Comparison of ENCODE assay signal across 22 cellular contexts in the genomic region with DNA sequence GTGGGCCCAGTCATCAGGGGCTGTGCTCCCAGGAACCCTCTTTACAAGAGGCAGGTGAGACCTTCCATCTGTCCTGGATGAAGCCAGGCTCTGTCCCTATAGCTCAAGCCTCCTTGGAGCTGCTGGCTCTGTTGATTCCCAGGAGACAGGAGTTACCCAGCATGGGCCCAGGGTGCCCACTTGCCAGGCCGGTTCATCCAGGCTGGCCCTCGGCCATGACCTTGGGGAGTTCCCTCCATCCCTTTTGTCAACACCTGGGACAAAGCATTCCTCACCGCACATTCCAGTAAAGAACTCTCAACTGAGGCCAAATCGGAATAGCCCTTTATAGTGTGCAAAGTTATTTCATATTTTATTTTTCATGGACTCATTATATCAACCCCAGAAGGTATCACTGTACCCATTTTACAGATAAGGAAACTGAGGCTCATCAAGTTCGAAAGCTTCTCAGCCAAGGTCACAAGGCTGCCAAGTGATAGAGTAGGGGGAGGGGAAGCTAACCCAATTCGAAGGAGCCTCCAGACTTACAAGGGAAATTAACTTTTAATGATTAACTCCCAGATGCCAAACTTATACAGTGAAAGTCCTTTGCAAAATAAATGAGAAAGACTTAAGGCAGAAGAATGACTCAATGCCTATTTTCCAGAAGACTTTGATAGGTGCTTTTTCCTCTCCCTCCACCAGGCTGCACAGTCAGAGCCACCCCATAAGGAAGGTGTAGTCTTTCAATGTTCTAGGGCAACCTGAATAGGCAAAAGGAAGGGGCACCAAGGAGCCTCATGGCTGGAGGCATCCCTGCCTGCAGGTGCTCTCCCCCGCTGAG. TPM values are rescaled to one million over a fixed set of nuclear protein-coding genes. Genes with fewer than 3 reads are reported as not detected.
DNase-seq lines count a peak whose midpoint lies in the region; FAIRE-seq and TF ChIP-seq lines count a peak whose summit lies in the region.
"Had no signal": no experiment of that assay in that cellular context is flagged by ENCODE, and none has a peak within 500 bp of the region (broad histone marks: within the 10 kb centered on the region; RNA-seq: fewer than 3 reads in every experiment).

No MANE protein-coding gene starts in this region.

- no peak overlapping the region for H3K9ac ChIP-seq in astrocyte (ENCODE audit: low read length)

- H3K4me2 ChIP-seq in astrocyte (ENCODE audit: low read length) = no peak overlapping the region

- H3K79me2 ChIP-seq in astrocyte (ENCODE audit: insufficient read depth, low read length) = peaks cover 31% of the 10 kb centered on the region

- TF ChIP-seq CTCF in HFFc6 (IDR thresholded peaks at IDR 0.05) (peak; percentile 34), astrocyte (IDR thresholded peaks at IDR 0.05; ENCODE audit: insufficient read depth, low read depth, low read length) (no peak), sigmoid colon (IDR thresholded peaks at IDR 0.05) (no peak)

- intact Hi-C loops in sigmoid colon (cut with DNase I) = no loop called here

- no peak overlapping the region for H3K27ac Mint-ChIP-seq in HFFc6
- H3K27ac Mint-ChIP-seq in astrocyte (ENCODE audit: unreplicated experiment) = no peak overlapping the region
- H3K27ac Mint-ChIP-seq: stimulated activated naive CD8-positive, alpha-beta T cell treated with anti-CD3 and anti-CD28 coated beads, Interleukin-15, amount 100 ng/mL, for 72 hours had no signal

- H3K27ac ChIP-seq in astrocyte (ENCODE audit: low read depth, low read length) (no peak overlapping the region), sigmoid colon (peak overlapping the region in 3 of 4 donors; percentile 13 to 50 (median 26))

- 44 to 77% methylated on average over 7 of the region's 7 CpGs for WGBS in sigmoid colon, 2 donors

- no peak for TF ChIP-seq POLR2A in sigmoid colon (IDR thresholded peaks at IDR 0.05)

- no peaks in the 10 kb centered on the region for H3K9me3 ChIP-seq in astrocyte (ENCODE audit: insufficient read depth, low read depth, low read length)
- H3K9me3 ChIP-seq in sigmoid colon = no peaks in the 10 kb centered on the region
- H3K9me3 ChIP-seq: gastroesophageal sphincter had no signal

- H3K4me1 ChIP-seq in astrocyte (ENCODE audit: insufficient read depth, low read length) = no peaks in the 10 kb centered on the region
- H3K4me1 ChIP-seq in sigmoid colon = no peaks in the 10 kb centered on the region
- H3K4me1 ChIP-seq: gastroesophageal sphincter had no signal

- H4K20me1 ChIP-seq in astrocyte (ENCODE audit: insufficient read depth, low read length) = peaks cover 67% of the 10 kb centered on the region

- no peak for FAIRE-seq in astrocyte (lab: Jason Lieb, UNC)
- FAIRE-seq: colon, D721Med, endothelial cell of umbilical vein had no signal

- H3K27me3 ChIP-seq in astrocyte (ENCODE audit: insufficient read depth, low read length) (no peaks in the 10 kb centered on the region), sigmoid colon (no peaks in the 10 kb centered on the region)
- H3K27me3 ChIP-seq: gastroesophageal sphincter had no signal

- DNase-seq in HFFc6 (no peak), astrocyte (ENCODE audit: low read depth) (no peak), kidney tubule cell (ENCODE audit: low spot score) (peak; percentile 83), sigmoid colon (no peak), COR-L47 (lab: John Stamatoyannopoulos, UW) (no peak), COLO829 (ENCODE audit: low spot score) (no peak)
- DNase-seq in stimulated activated CD4-positive, alpha-beta T cell treated with anti-CD3 and anti-CD28 coated beads, Interleukin-15, amount 100 ng/mL, for 24 hours = no peak
- DNase-seq: activated CD4-positive, alpha-beta T cell treated with anti-CD3 and anti-CD28 coated beads, Interleukin-2, amount 50 U/mL, for 1 hour; activated naive CD4-positive, alpha-beta T cell; left ventricle myocardium superior; NCI-H1436; stimulated activated naive CD8-positive, alpha-beta T cell treated with anti-CD3 and anti-CD28 coated beads, Interleukin-15, amount 100 ng/mL, for 72 hours had no signal

- H3K4me1 Mint-ChIP-seq in HFFc6 (ENCODE audit: low read depth) = no peaks in the 10 kb centered on the region; the same call in 1 of the 2 replicates
- peaks cover 8% of the 10 kb centered on the region for H3K4me1 Mint-ChIP-seq in astrocyte (ENCODE audit: low read depth, unreplicated experiment)
- H3K4me1 Mint-ChIP-seq: stimulated activated naive CD8-positive, alpha-beta T cell treated with anti-CD3 and anti-CD28 coated beads, Interleukin-15, amount 100 ng/mL, for 72 hours had no signal

- no peak overlapping the region for H3K4me3 ChIP-seq in astrocyte (ENCODE audit: insufficient read depth, low read depth, low read length)
- no peak overlapping the region for H3K4me3 ChIP-seq in sigmoid colon
- H3K4me3 ChIP-seq: gastroesophageal sphincter had no signal

- peaks cover 4% of the 10 kb centered on the region for H3K27me3 Mint-ChIP-seq in HFFc6 (ENCODE audit: insufficient read depth)
- H3K27me3 Mint-ChIP-seq in astrocyte (ENCODE audit: low read depth, unreplicated experiment) = no peaks in the 10 kb centered on the region
- H3K27me3 Mint-ChIP-seq: stimulated activated naive CD8-positive, alpha-beta T cell treated with anti-CD3 and anti-CD28 coated beads, Interleukin-15, amount 100 ng/mL, for 72 hours had no signal

- no peak for TF ChIP-seq EP300 in sigmoid colon (IDR thresholded peaks at IDR 0.05)

- no peaks in the 10 kb centered on the region for H3K9me3 Mint-ChIP-seq in HFFc6
- H3K9me3 Mint-ChIP-seq in astrocyte (ENCODE audit: unreplicated experiment) = no peaks in the 10 kb centered on the region
- H3K9me3 Mint-ChIP-seq: stimulated activated naive CD8-positive, alpha-beta T cell treated with anti-CD3 and anti-CD28 coated beads, Interleukin-15, amount 100 ng/mL, for 72 hours had no signal

- no peak overlapping the region for H3K4me3 Mint-ChIP-seq in HFFc6
- peak overlapping the region; percentile 57 for H3K4me3 Mint-ChIP-seq in astrocyte (ENCODE audit: unreplicated experiment)
- H3K4me3 Mint-ChIP-seq: stimulated activated naive CD8-positive, alpha-beta T cell treated with anti-CD3 and anti-CD28 coated beads, Interleukin-15, amount 100 ng/mL, for 72 hours had no signal

- H3K36me3 Mint-ChIP-seq in HFFc6 (ENCODE audit: low read depth) (peaks cover 16% of the 10 kb centered on the region), astrocyte (ENCODE audit: low read depth, unreplicated experiment) (peaks cover 25% of the 10 kb centered on the region)

- no peak overlapping the region for H2AFZ ChIP-seq in astrocyte (ENCODE audit: low read depth, low read length)

- peaks cover 68% of the 10 kb centered on the region for H3K36me3 ChIP-seq in astrocyte (ENCODE audit: insufficient read depth, low read length)
- peaks cover 57 to 100% (median 76%) of the 10 kb centered on the region in 4 donors for H3K36me3 ChIP-seq in sigmoid colon

RNA-seq across cellular contexts. Expression of a gene that starts 18.5 kb away (rescaled TPM):
- 100 to 1,000 TPM; 122 to 146 (median 135) TPM for total RNA-seq in HFFc6 (2021; fragmentation: NEBNext Ultra II Directional; extraction: Animal tissue kit (Norgen Biotek cat#: 25700))
- total RNA-seq in astrocyte (125 and 135 TPM in 2 replicates), sigmoid colon (100 to 1,000 TPM in 1 of 4 donors, 10 to 100 TPM in 3; 79.9 to 149 (median 88.5) TPM)
- polyA plus RNA-seq in sigmoid colon = 10 to 100 TPM; 22.2 to 63.9 (median 23.6) TPM

RNA-seq across cellular contexts. Expression of a gene that starts 21.6 kb away (rescaled TPM):
- total RNA-seq in HFFc6 (2021; fragmentation: NEBNext Ultra II Directional; extraction: Animal tissue kit (Norgen Biotek cat#: 25700)) = not detected
- total RNA-seq in astrocyte (0.19 and 0.20 TPM in 2 replicates), sigmoid colon (not detected)
- under 1 TPM in 1 of 3 donors, not detected in 2; 0.17 TPM for polyA plus RNA-seq in sigmoid colon
- total RNA-seq: endothelial cell of umbilical vein, G401, gastroesophageal sphincter, left ventricle myocardium superior, myocyte, RPMI7951, ureter had no signal

RNA-seq across cellular contexts. Expression of a gene that starts 23.1 kb away (rescaled TPM):
- total RNA-seq in HFFc6 (2021; fragmentation: NEBNext Ultra II Directional; extraction: Animal tissue kit (Norgen Biotek cat#: 25700)) = not detected
- not detected in 2 replicates for total RNA-seq in astrocyte
- total RNA-seq in sigmoid colon = not detected
- polyA plus RNA-seq in sigmoid colon = 1 to 10 TPM in 1 of 3 donors, not detected in 2; 1.8 TPM
- total RNA-seq: aorta, endothelial cell of umbilical vein, G401, gastroesophageal sphincter, left ventricle myocardium superior, myocyte, omental fat pad, RPMI7951, ureter had no signal
- polyA plus RNA-seq: endothelial cell of umbilical vein had no signal

RNA-seq across cellular contexts. Expression of a gene that starts 33.2 kb away (rescaled TPM):
- 10 to 100 TPM; 22.9 to 34.1 (median 27.6) TPM for total RNA-seq in HFFc6 (2021; fragmentation: NEBNext Ultra II Directional; extraction: Animal tissue kit (Norgen Biotek cat#: 25700))
- 20.4 and 25.2 TPM in 2 replicates for total RNA-seq in astrocyte
- 10 to 100 TPM; 44.2 to 58.7 (median 52.2) TPM for total RNA-seq in sigmoid colon
- 10 to 100 TPM; 14.4 to 35.6 (median 17.1) TPM for polyA plus RNA-seq in sigmoid colon

RNA-seq across cellular contexts. Expression of a gene that starts 48.4 kb away (rescaled TPM):
- not detected for total RNA-seq in HFFc6 (2021; fragmentation: NEBNext Ultra II Directional; extraction: Animal tissue kit (Norgen Biotek cat#: 25700))
- total RNA-seq in astrocyte (not detected in 2 replicates), sigmoid colon (under 1 TPM in 1 of 4 donors, not detected in 3; 0.36 TPM)
- under 1 TPM in 1 of 3 donors, not detected in 2; 0.03 TPM for polyA plus RNA-seq in sigmoid colon
- total RNA-seq: endothelial cell of umbilical vein, G401, gastroesophageal sphincter, myocyte, RPMI7951 had no signal
- polyA plus RNA-seq: aorta, endothelial cell of umbilical vein had no signal
